Comparison of ENCODE assay signal across 9 cellular contexts in genomic region chr19:43624933-43625332, GRCh38. TPM values are rescaled to one million over a fixed set of nuclear protein-coding genes. Genes with fewer than 3 reads are reported as not detected.
A peak's percentile ranks its signal among the peaks of the same experiment; 100 is the strongest.
DNase-seq lines count a peak whose midpoint lies in the region; ATAC-seq, FAIRE-seq and TF ChIP-seq lines count a peak whose summit lies in the region.
"Had no signal": no experiment of that assay in that cellular context is flagged by ENCODE, and none has a peak within 500 bp of the region (broad histone marks: within the 10 kb centered on the region; RNA-seq: fewer than 3 reads in every experiment).

No MANE protein-coding gene starts in this region.

- intact Hi-C loops in activated CD4-positive, alpha-beta T cell treated with anti-CD3 and anti-CD28 coated beads for 36 hours (cut with DNase I, micrococcal nuclease): loop anchor here (1.0 to 2.0 kb wide), 3 partner anchors 14 to 43 kb away; partner anchors contain the start of gene CADM4 (in 2 of the 2)
- intact Hi-C loops in vagina (cut with DNase I): no loop called here

- CTCF ChIA-PET in activated CD4-positive, alpha-beta T cell treated with anti-CD3 and anti-CD28 coated beads for 36 hours (lab: Charles Lee): interaction anchor here (0.8 kb wide), 1 partner anchor 13 kb away, joined by 5 read pairs; no protein-coding TSS in a partner anchor

- no peak overlapping the region for H3K27ac Mint-ChIP-seq in activated CD4-positive, alpha-beta T cell treated with anti-CD3 and anti-CD28 coated beads for 36 hours

- H3K4me1 Mint-ChIP-seq in activated CD4-positive, alpha-beta T cell treated with anti-CD3 and anti-CD28 coated beads for 36 hours: peaks cover 23% of the 10 kb centered on the region

- POLR2A ChIA-PET in activated CD4-positive, alpha-beta T cell treated with anti-CD3 and anti-CD28 coated beads for 36 hours (lab: Charles Lee): no interaction called here

- no peak overlapping the region for H3K4me3 Mint-ChIP-seq in activated CD4-positive, alpha-beta T cell treated with anti-CD3 and anti-CD28 coated beads for 36 hours

- H3K36me3 Mint-ChIP-seq in activated CD4-positive, alpha-beta T cell treated with anti-CD3 and anti-CD28 coated beads for 36 hours (ENCODE audit: low read depth): no peaks in the 10 kb centered on the region

- TF ChIP-seq POLR2A in vagina (IDR thresholded peaks at IDR 0.05): no peak

- H3K36me3 ChIP-seq in small intestine (ENCODE audit: control insufficient read depth in 2 of 2, insufficient read depth in 2 of 2, low read length in 2 of 2): no peaks in the 10 kb centered on the region
- no peaks in the 10 kb centered on the region for H3K36me3 ChIP-seq in vagina
- H3K36me3 ChIP-seq: tibial artery had no signal

- H3K27ac ChIP-seq in small intestine (ENCODE audit: low read depth in 1 of 2, low read length in 1 of 2): no peak overlapping the region
- no peak overlapping the region for H3K27ac ChIP-seq in vagina
- H3K27ac ChIP-seq: tibial artery had no signal

- H3K27me3 Mint-ChIP-seq in activated CD4-positive, alpha-beta T cell treated with anti-CD3 and anti-CD28 coated beads for 36 hours: peaks cover 6% of the 10 kb centered on the region

- H3K9me3 ChIP-seq in small intestine (ENCODE audit: control insufficient read depth, low read depth) (no peaks in the 10 kb centered on the region), vagina (no peaks in the 10 kb centered on the region)
- H3K9me3 ChIP-seq: tibial artery had no signal

- ATAC-seq in activated CD4-positive, alpha-beta T cell treated with anti-CD3 and anti-CD28 coated beads for 36 hours: peak; percentile 90
- no peak for ATAC-seq in GM21447 (IDR thresholded peaks at IDR 0.05; ENCODE audit: unreplicated experiment)

- peaks cover 0 to 3% of the 10 kb centered on the region in 2 donors for H3K27me3 ChIP-seq in small intestine (ENCODE audit: control insufficient read depth in 2 of 2, insufficient read depth in 2 of 2, low read length in 2 of 2)
- no peaks in the 10 kb centered on the region for H3K27me3 ChIP-seq in vagina

- FAIRE-seq in GM19239 (lab: Jason Lieb, UNC) (no peak), small intestine (lab: Jason Lieb, UNC) (no peak)

- TF ChIP-seq CTCF in vagina (IDR thresholded peaks at IDR 0.05): no peak

- no peaks in the 10 kb centered on the region for H3K9me3 Mint-ChIP-seq in activated CD4-positive, alpha-beta T cell treated with anti-CD3 and anti-CD28 coated beads for 36 hours (ENCODE audit: low read depth)

- H3K4me1 ChIP-seq in small intestine (ENCODE audit: control insufficient read depth in 2 of 2, insufficient read depth in 1 of 2, low read depth in 1 of 2, low read length in 1 of 2): peaks cover 0 to 6% of the 10 kb centered on the region in 2 donors
- peaks cover 9% of the 10 kb centered on the region for H3K4me1 ChIP-seq in vagina

- DNase-seq in GM19239 (ENCODE audit: insufficient read length, low spot score) (peak; percentile 59), dermis blood vessel endothelial cell (peak; percentile 28), small intestine (peak; percentile 55), DMS53 treated with DMSO at 0.1 percent for 48 hours (lab: John Stamatoyannopoulos, UW; ENCODE audit: unreplicated experiment) (no peak), vagina (ENCODE audit: extremely low spot score in 2 of 2) (no peak), amygdala (lab: John Stamatoyannopoulos, UW) (no peak)
- DNase-seq in activated CD4-positive, alpha-beta T cell treated with anti-CD3 and anti-CD28 coated beads for 36 hours: peak; percentile 96

- WGBS in small intestine, 3 donors: 26 to 58% (median 52%) methylated on average over 30 of the region's 30 CpGs

- H3K4me3 ChIP-seq in small intestine (ENCODE audit: low read depth in 1 of 2, low read length in 2 of 2) (no peak overlapping the region), vagina (no peak overlapping the region)
- H3K4me3 ChIP-seq: tibial artery had no signal

RNA-seq across cellular contexts. Expression of gene ZNF428, which starts 5.5 kb away (rescaled TPM):
- 10 to 100 TPM in 1 of 2 experiments, 1 to 10 TPM in 1; 9.0 to 10.1 TPM for total RNA-seq in activated CD4-positive, alpha-beta T cell treated with anti-CD3 and anti-CD28 coated beads for 36 hours
- 41.5 and 46.5 TPM in 2 replicates for total RNA-seq in dermis blood vessel endothelial cell
- 10 to 100 TPM; 16.8 to 43.2 (median 20.3) TPM for polyA plus RNA-seq in small intestine
- 30.9 TPM for total RNA-seq in vagina

RNA-seq across cellular contexts. Expression of gene SRRM5, which starts 13.0 kb away (rescaled TPM):
- total RNA-seq in activated CD4-positive, alpha-beta T cell treated with anti-CD3 and anti-CD28 coated beads for 36 hours: under 1 TPM; 0.37 to 0.74 TPM
- total RNA-seq in dermis blood vessel endothelial cell: 0.05 and 0.17 TPM in 2 replicates
- under 1 TPM; 0.27 to 0.67 (median 0.31) TPM for polyA plus RNA-seq in small intestine
- total RNA-seq in vagina: 0.98 TPM

RNA-seq across cellular contexts. Expression of gene CADM4, which starts 14.7 kb away (rescaled TPM):
- under 1 TPM; 0.53 to 0.61 TPM for total RNA-seq in activated CD4-positive, alpha-beta T cell treated with anti-CD3 and anti-CD28 coated beads for 36 hours
- 8.7 and 11.9 TPM in 2 replicates for total RNA-seq in dermis blood vessel endothelial cell
- polyA plus RNA-seq in small intestine: 1 to 10 TPM in 2 of 3 donors, not detected in 1; 1.1 to 6.8 TPM
- 4.7 TPM for total RNA-seq in vagina

RNA-seq across cellular contexts. Expression of gene ZNF576, which starts 28.5 kb away (rescaled TPM):
- total RNA-seq in activated CD4-positive, alpha-beta T cell treated with anti-CD3 and anti-CD28 coated beads for 36 hours: 10 to 100 TPM; 11.6 to 14.3 TPM
- total RNA-seq in dermis blood vessel endothelial cell (10.8 and 12.6 TPM in 2 replicates), vagina (21.9 TPM)
- 10 to 100 TPM; 14.9 to 24.2 (median 19.5) TPM for polyA plus RNA-seq in small intestine

RNA-seq across cellular contexts. Expression of gene IRGQ, which starts 29.0 kb away (rescaled TPM):
- 10 to 100 TPM; 11.1 to 16.4 TPM for total RNA-seq in activated CD4-positive, alpha-beta T cell treated with anti-CD3 and anti-CD28 coated beads for 36 hours
- total RNA-seq in dermis blood vessel endothelial cell: 27.2 and 34.6 TPM in 2 replicates
- 1 to 10 TPM; 2.0 to 5.6 (median 2.2) TPM for polyA plus RNA-seq in small intestine
- 11.0 TPM for total RNA-seq in vagina

Comparison
In these comparisons a context has a peak if more than half of its experiments do, and no peak if none do; other contexts are left out.
1. DNase-seq: peak in GM19239 (single experiment), activated CD4-positive, alpha-beta T cell treated with anti-CD3 and anti-CD28 coated beads for 36 hours (single experiment), dermis blood vessel endothelial cell (single experiment) and small intestine (single experiment); none in DMS53 treated with DMSO at 0.1 percent for 48 hours (single experiment), vagina (0 of 2) and amygdala (0 of 56).